In the genomic region with DNA sequence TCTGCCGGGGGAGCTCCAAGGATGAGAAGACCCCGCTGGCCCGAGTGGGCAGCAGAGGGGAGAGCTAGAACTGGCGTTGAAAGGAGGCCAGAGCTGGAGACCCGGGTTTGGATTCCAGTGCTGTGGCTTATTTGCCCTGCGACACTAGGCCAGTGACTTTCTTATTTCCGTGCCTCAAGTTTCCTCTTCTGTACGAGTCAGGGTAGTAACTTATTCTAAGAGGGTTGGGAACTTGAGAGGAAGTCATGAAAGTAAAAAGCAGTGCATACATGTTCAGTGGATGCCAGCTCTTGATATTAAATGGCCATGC, we compare ENCODE assay signal across 8 cellular contexts. TPM values are rescaled to one million over a fixed set of nuclear protein-coding genes. Genes with fewer than 3 reads are reported as not detected.
A peak's percentile ranks its signal among the peaks of the same experiment; 100 is the strongest.
DNase-seq lines count a peak whose midpoint lies in the region; FAIRE-seq and TF ChIP-seq lines count a peak whose summit lies in the region.

No MANE protein-coding gene starts in this region.

- H3K9me3 Mint-ChIP-seq in activated naive CD4-positive, alpha-beta T cell treated with anti-CD3 and anti-CD28 coated beads for 36 hours = no peaks in the 10 kb centered on the region
- no peaks in the 10 kb centered on the region for H3K9me3 Mint-ChIP-seq in osteocyte (ENCODE audit: unreplicated experiment)

- no peaks in the 10 kb centered on the region for H3K9me3 ChIP-seq in SK-N-SH
- H3K9me3 ChIP-seq in endothelial cell of umbilical vein (replicated peaks; ENCODE audit: control insufficient read depth, insufficient read depth, low read length) = no peaks in the 10 kb centered on the region

- BruUV-seq in endothelial cell of umbilical vein (replicated peaks; lab: Mats Ljungman, UMichigan) = no TSS peak

- TF ChIP-seq EP300 in SK-N-SH (IDR thresholded peaks at IDR 0.05; ENCODE audit: borderline replicate concordance in 1 of 2, low read depth in 1 of 2, low read length in 1 of 2) = no peak

- H4K20me1 ChIP-seq in SK-N-SH (ENCODE audit: insufficient read depth) (0 out of 2 replicates have a peak, but pooled peaks cover 5% of the 10 kb centered on the region), endothelial cell of umbilical vein (replicated peaks; ENCODE audit: control insufficient read depth, extremely low read depth, insufficient read depth, low read length) (no peaks in the 10 kb centered on the region)

- intact Hi-C loops in activated naive CD4-positive, alpha-beta T cell treated with anti-CD3 and anti-CD28 coated beads for 36 hours (cut with micrococcal nuclease) = loop anchor here (1.0 kb wide), 4 partner anchors 11 to 120 kb away; partner anchors contain the start of genes AP1M1 and RAB8A
- intact Hi-C loops in endothelial cell of umbilical vein (cut with micrococcal nuclease) = loop anchor here (1.0 to 10.0 kb wide), 5 partner anchors 11 to 1081 kb away; partner anchors contain the start of genes AP1M1, RAB8A and SYDE1

- dilution Hi-C loops in endothelial cell of umbilical vein (cut with MboI; ENCODE audit: extremely low pct_ligation_motif_present, low sequenced_read_pairs) = no loop called here

- peak overlapping the region; percentile 73 to 99 for H3K4me3 ChIP-seq in SK-N-SH (ENCODE audit: low read depth in 2 of 2, low read length in 1 of 2)
- peak overlapping the region; percentile 84 to 96 (median 84) for H3K4me3 ChIP-seq in endothelial cell of umbilical vein (replicated peaks in 1 of 3; ENCODE audit: insufficient read depth in 1 of 3, low read depth in 1 of 3, low read length in 3 of 3)

- H3K36me3 ChIP-seq in SK-N-SH (replicated peaks in 1 of 2; ENCODE audit: control insufficient read depth in 1 of 2, insufficient read depth in 2 of 2, low read length in 1 of 2) (peaks cover 21 to 25% of the 10 kb centered on the region in 2 experiments), endothelial cell of umbilical vein (ENCODE audit: control insufficient read depth in 2 of 2, extremely low read depth in 1 of 2, insufficient read depth in 2 of 2, low read length in 2 of 2) (peaks cover 2 to 25% of the 10 kb centered on the region in 2 experiments)

- H2AFZ ChIP-seq in SK-N-SH (ENCODE audit: low read depth) (no peak overlapping the region), endothelial cell of umbilical vein (ENCODE audit: low read depth, low read length) (no peak overlapping the region)

- peaks cover 3 to 7% of the 10 kb centered on the region in 2 experiments; a peak in 2 of 4 replicates for H3K4me1 ChIP-seq in SK-N-SH (ENCODE audit: control insufficient read depth in 1 of 2, insufficient read depth in 2 of 2, low read depth in 1 of 2, low read length in 1 of 2)
- peaks cover 10% of the 10 kb centered on the region for H3K4me1 ChIP-seq in endothelial cell of umbilical vein (ENCODE audit: control insufficient read depth, extremely low read depth, insufficient read depth, low read length)

- FAIRE-seq in endothelial cell of umbilical vein (lab: Jason Lieb, UNC) = no peak

- H3K79me2 ChIP-seq in SK-N-SH (ENCODE audit: insufficient read depth) (peaks cover 45% of the 10 kb centered on the region), endothelial cell of umbilical vein (ENCODE audit: control insufficient read depth, insufficient read depth, low read length) (peaks cover 26% of the 10 kb centered on the region)

- H3K4me1 Mint-ChIP-seq in activated naive CD4-positive, alpha-beta T cell treated with anti-CD3 and anti-CD28 coated beads for 36 hours (ENCODE audit: low read depth) = peaks cover 32% of the 10 kb centered on the region
- peaks cover 31% of the 10 kb centered on the region for H3K4me1 Mint-ChIP-seq in osteocyte (ENCODE audit: unreplicated experiment)

- no peak for TF ChIP-seq POLR2A in endothelial cell of umbilical vein (IDR thresholded peaks at IDR 0.05; ENCODE audit: low read depth, low read length)

- peaks cover 15% of the 10 kb centered on the region for H3F3A ChIP-seq in SK-N-SH (replicated peaks; ENCODE audit: insufficient read depth)

- POLR2A ChIA-PET in SK-N-SH (lab: Yijun Ruan, JAX) (interaction anchor here (0.6 to 3.1 kb wide), 5 partner anchors 8 to 164 kb away, joined by 3 to 18 read pairs (median 5); partner anchors contain the start of genes AP1M1 and TPM4), endothelial cell of umbilical vein (lab: Charles Lee) (interaction anchor here (2.4 kb wide), 1 partner anchor 11 kb away, joined by 12 read pairs; the partner anchor contains the start of gene AP1M1)

- H3K27me3 ChIP-seq in SK-N-SH (ENCODE audit: insufficient read depth) (no peaks in the 10 kb centered on the region), endothelial cell of umbilical vein (ENCODE audit: control insufficient read depth in 2 of 2, insufficient read depth in 2 of 2, low read length in 2 of 2) (no peaks in the 10 kb centered on the region)

- no peaks in the 10 kb centered on the region for H3K27me3 Mint-ChIP-seq in activated naive CD4-positive, alpha-beta T cell treated with anti-CD3 and anti-CD28 coated beads for 36 hours (ENCODE audit: low read depth)
- H3K27me3 Mint-ChIP-seq in osteocyte (ENCODE audit: unreplicated experiment) = no peaks in the 10 kb centered on the region

- peak overlapping the region; percentile 77 to 80; a peak in 3 of 4 replicates for H3K27ac ChIP-seq in SK-N-SH (ENCODE audit: low read depth in 2 of 2, low read length in 1 of 2)
- peak overlapping the region; percentile 76 for H3K27ac ChIP-seq in endothelial cell of umbilical vein (ENCODE audit: insufficient read depth, low read depth, low read length)

- no peaks in the 10 kb centered on the region for H3K9me1 ChIP-seq in endothelial cell of umbilical vein (replicated peaks; ENCODE audit: control insufficient read depth, extremely low read depth, insufficient read depth, low read length)

- no peak for DNase-seq in activated naive CD4-positive, alpha-beta T cell treated with anti-CD3 and anti-CD28 coated beads for 36 hours
- no peak for DNase-seq in activated naive CD4-positive, alpha-beta T cell treated with anti-CD3 and anti-CD28 coated beads, Interleukin-2, amount 50 U/mL, for 16 hours
- peak; percentile 75 for DNase-seq in SK-N-SH
- DNase-seq in endothelial cell of umbilical vein (ENCODE audit: low read depth, low spot score) = no peak
- no peak for DNase-seq in osteocyte (ENCODE audit: extremely low spot score, unreplicated experiment)
- no peak for DNase-seq in stimulated activated CD4-positive, alpha-beta T cell treated with anti-CD3 and anti-CD28 coated beads, Interleukin-2, amount 100 ng/mL, for 48 hours
- no peak for DNase-seq in cortex of kidney (lab: John Stamatoyannopoulos, UW)
- no peak for DNase-seq in GOT3 (lab: John Stamatoyannopoulos, UW)

- 0% methylated on average over 8 of the region's 8 CpGs for WGBS in SK-N-SH (ENCODE audit: low lambda C conversion rate)

- peaks cover 12% of the 10 kb centered on the region for H3K36me3 Mint-ChIP-seq in activated naive CD4-positive, alpha-beta T cell treated with anti-CD3 and anti-CD28 coated beads for 36 hours (ENCODE audit: low read depth)
- H3K36me3 Mint-ChIP-seq in osteocyte (ENCODE audit: unreplicated experiment) = peaks cover 21% of the 10 kb centered on the region

- H3K4me2 ChIP-seq in SK-N-SH = peak overlapping the region; percentile 92
- peak overlapping the region; percentile 95 for H3K4me2 ChIP-seq in endothelial cell of umbilical vein (ENCODE audit: insufficient read depth, low read length)

- CTCF ChIA-PET in activated naive CD4-positive, alpha-beta T cell treated with anti-CD3 and anti-CD28 coated beads for 36 hours (lab: Charles Lee) = interaction anchor here (0.6 to 3.3 kb wide), 15 partner anchors 11 to 1113 kb away, joined by 3 to 33 read pairs (median 5); partner anchors contain the start of genes AP1M1 and CIB3
- CTCF ChIA-PET in SK-N-SH (lab: Yijun Ruan, JAX) = interaction anchor here (0.6 to 4.2 kb wide), 13 partner anchors 9 to 556 kb away, joined by 3 to 26 read pairs (median 3); partner anchors contain the start of gene AP1M1
- CTCF ChIA-PET in endothelial cell of umbilical vein (lab: Charles Lee) = interaction anchor here (0.6 to 4.0 kb wide), 20 partner anchors 8 to 1094 kb away, joined by 3 to 70 read pairs (median 4); partner anchors contain the start of gene AP1M1

- peak overlapping the region; percentile 95 for H3K9ac ChIP-seq in SK-N-SH
- H3K9ac ChIP-seq in endothelial cell of umbilical vein (replicated peaks; ENCODE audit: extremely low read depth, insufficient read depth, low read length) = peak overlapping the region; percentile 93

- no peak for TF ChIP-seq RAD21 in SK-N-SH (IDR thresholded peaks at IDR 0.05; ENCODE audit: low read length)

- H3K9me2 ChIP-seq in SK-N-SH = no peaks in the 10 kb centered on the region

- peak; percentile 58 for TF ChIP-seq CTCF in SK-N-SH (IDR thresholded peaks at IDR 0.05)
- TF ChIP-seq CTCF in endothelial cell of umbilical vein (IDR thresholded peaks at IDR 0.05; ENCODE audit: extremely low read depth in 1 of 2, insufficient read depth in 1 of 2, low read depth in 1 of 2, low read length in 2 of 2) = peak; percentile 29 to 58
- peak; percentile 67 for TF ChIP-seq CTCF in osteocyte (IDR thresholded peaks at IDR 0.05)

- H3K4me3 Mint-ChIP-seq in activated naive CD4-positive, alpha-beta T cell treated with anti-CD3 and anti-CD28 coated beads for 36 hours = peak overlapping the region; percentile 98
- peak overlapping the region; percentile 91 for H3K4me3 Mint-ChIP-seq in osteocyte (ENCODE audit: unreplicated experiment)

- peak overlapping the region; percentile 95 for H3K27ac Mint-ChIP-seq in activated naive CD4-positive, alpha-beta T cell treated with anti-CD3 and anti-CD28 coated beads for 36 hours
- H3K27ac Mint-ChIP-seq in osteocyte (ENCODE audit: unreplicated experiment) = peak overlapping the region; percentile 99

RNA-seq across cellular contexts. Expression of gene FAM32A, which starts 0.7 kb away (rescaled TPM):
- 10 to 100 TPM; 38.2 to 41.9 TPM for total RNA-seq in activated naive CD4-positive, alpha-beta T cell treated with anti-CD3 and anti-CD28 coated beads for 36 hours
- polyA plus RNA-seq in SK-N-SH (2012; rRNA removed) = 156 and 192 TPM in 2 replicates
- polyA plus RNA-seq in SK-N-SH (2012; cell fraction: cytosol; rRNA removed) = 192 and 201 TPM in 2 replicates
- 107 and 115 TPM in 2 replicates for polyA plus RNA-seq in SK-N-SH (2012; cell fraction: nucleus; rRNA removed)
- 76.3 and 82.8 TPM in 2 replicates for total RNA-seq in endothelial cell of umbilical vein
- 107 and 130 TPM in 2 replicates for polyA plus RNA-seq in endothelial cell of umbilical vein
- 152 and 160 TPM in 2 replicates for polyA plus RNA-seq in endothelial cell of umbilical vein (2011; cell fraction: cytosol; rRNA removed)
- polyA plus RNA-seq in endothelial cell of umbilical vein (2011; cell fraction: nucleus; rRNA removed) = 81.6 and 86.8 TPM in 2 replicates
- 112 and 123 TPM in 2 replicates for polyA plus RNA-seq in endothelial cell of umbilical vein (2012)
- 56.6 and 57.3 TPM in 2 replicates for polyA minus RNA-seq in endothelial cell of umbilical vein
- polyA minus RNA-seq in endothelial cell of umbilical vein (2011; cell fraction: cytosol; rRNA and poly(A)+ RNA removed) = 35.3 TPM
- polyA minus RNA-seq in endothelial cell of umbilical vein (2011; cell fraction: nucleus; rRNA and poly(A)+ RNA removed) = 18.3 and 20.8 TPM in 2 replicates
- total RNA-seq in osteocyte = 78.8 and 80.2 TPM in 2 replicates

RNA-seq across cellular contexts. Expression of gene AP1M1, which starts 11.8 kb away (rescaled TPM):
- 100 to 1,000 TPM; 113 to 123 TPM for total RNA-seq in activated naive CD4-positive, alpha-beta T cell treated with anti-CD3 and anti-CD28 coated beads for 36 hours
- polyA plus RNA-seq in SK-N-SH (2012; rRNA removed) (101 and 133 TPM in 2 replicates), endothelial cell of umbilical vein (99.3 and 110 TPM in 2 replicates)
- 68.9 and 107 TPM in 2 replicates for polyA plus RNA-seq in SK-N-SH (2012; cell fraction: cytosol; rRNA removed)
- polyA plus RNA-seq in SK-N-SH (2012; cell fraction: nucleus; rRNA removed) = 156 and 167 TPM in 2 replicates
- total RNA-seq in endothelial cell of umbilical vein (114 and 129 TPM in 2 replicates), osteocyte (85.5 TPM in 2 replicates)
- 93.9 and 94.1 TPM in 2 replicates for polyA plus RNA-seq in endothelial cell of umbilical vein (2011; cell fraction: cytosol; rRNA removed)
- polyA plus RNA-seq in endothelial cell of umbilical vein (2011; cell fraction: nucleus; rRNA removed) = 109 and 124 TPM in 2 replicates
- 109 and 110 TPM in 2 replicates for polyA plus RNA-seq in endothelial cell of umbilical vein (2012)
- 95.0 and 112 TPM in 2 replicates for polyA minus RNA-seq in endothelial cell of umbilical vein
- polyA minus RNA-seq in endothelial cell of umbilical vein (2011; cell fraction: cytosol; rRNA and poly(A)+ RNA removed) = 43.0 TPM
- polyA minus RNA-seq in endothelial cell of umbilical vein (2011; cell fraction: nucleus; rRNA and poly(A)+ RNA removed) = 61.8 and 77.6 TPM in 2 replicates

RNA-seq across cellular contexts. Expression of gene CIB3, which starts 12.6 kb away (rescaled TPM):
- total RNA-seq in activated naive CD4-positive, alpha-beta T cell treated with anti-CD3 and anti-CD28 coated beads for 36 hours = not detected
- polyA plus RNA-seq in SK-N-SH (2012; rRNA removed) (not detected in 2 replicates), endothelial cell of umbilical vein (not detected in 2 replicates)
- 0.14 TPM in 1 of 2 replicates, not detected in the other for polyA plus RNA-seq in SK-N-SH (2012; cell fraction: cytosol; rRNA removed)
- not detected in 2 replicates for polyA plus RNA-seq in SK-N-SH (2012; cell fraction: nucleus; rRNA removed)
- total RNA-seq in endothelial cell of umbilical vein (not detected in 2 replicates), osteocyte (not detected in 2 replicates)
- not detected in 2 replicates for polyA plus RNA-seq in endothelial cell of umbilical vein (2011; cell fraction: cytosol; rRNA removed)
- polyA plus RNA-seq in endothelial cell of umbilical vein (2011; cell fraction: nucleus; rRNA removed) = not detected in 2 replicates
- not detected in 2 replicates for polyA plus RNA-seq in endothelial cell of umbilical vein (2012)
- polyA minus RNA-seq in endothelial cell of umbilical vein = not detected in 2 replicates
- polyA minus RNA-seq in endothelial cell of umbilical vein (2011; cell fraction: cytosol; rRNA and poly(A)+ RNA removed) = not detected
- not detected in 2 replicates for polyA minus RNA-seq in endothelial cell of umbilical vein (2011; cell fraction: nucleus; rRNA and poly(A)+ RNA removed)

RNA-seq across cellular contexts. Expression of gene HSH2D, which starts 42.4 kb away (rescaled TPM):
- total RNA-seq in activated naive CD4-positive, alpha-beta T cell treated with anti-CD3 and anti-CD28 coated beads for 36 hours = 10 to 100 TPM; 18.3 to 20.7 TPM
- not detected in 2 replicates for polyA plus RNA-seq in SK-N-SH (2012; rRNA removed)
- polyA plus RNA-seq in SK-N-SH (2012; cell fraction: cytosol; rRNA removed) = not detected in 2 replicates
- not detected in 2 replicates for polyA plus RNA-seq in SK-N-SH (2012; cell fraction: nucleus; rRNA removed)
- not detected in 2 replicates for total RNA-seq in endothelial cell of umbilical vein
- not detected in 2 replicates for polyA plus RNA-seq in endothelial cell of umbilical vein
- not detected in 2 replicates for polyA plus RNA-seq in endothelial cell of umbilical vein (2011; cell fraction: cytosol; rRNA removed)
- polyA plus RNA-seq in endothelial cell of umbilical vein (2011; cell fraction: nucleus; rRNA removed) = 0.20 TPM in 1 of 2 replicates, not detected in the other
- polyA plus RNA-seq in endothelial cell of umbilical vein (2012) = not detected in 2 replicates
- not detected in 2 replicates for polyA minus RNA-seq in endothelial cell of umbilical vein
- 1.8 TPM for polyA minus RNA-seq in endothelial cell of umbilical vein (2011; cell fraction: cytosol; rRNA and poly(A)+ RNA removed)
- not detected in 2 replicates for polyA minus RNA-seq in endothelial cell of umbilical vein (2011; cell fraction: nucleus; rRNA and poly(A)+ RNA removed)
- not detected in 2 replicates for total RNA-seq in osteocyte
